1 cellular context compared by ENCODE assay signal in genomic region chr1:207454046-207454964, GRCh38.
TF ChIP-seq lines count a peak whose summit lies in the region.

TSS of gene CR2 (plus strand) at chr1:207454328. CDS start at chr1:207454419, 91 bp downstream.

TF ChIP-seq in GM12878, 131 proteins besides CTCF, POLR2A, EP300 and RAD21 (continued from another document and continues in another):
- TF ChIP-seq PRDM15 (CRISPR knock-in tag; IDR thresholded peaks at IDR 0.05), result no peak
- no peak for TF ChIP-seq ZNF384 (IDR thresholded peaks at IDR 0.05; ENCODE audit: borderline replicate concordance, low read depth, low read length)
- no peak for TF ChIP-seq ATF7 (IDR thresholded peaks at IDR 0.05; ENCODE audit: low read depth)
- TF ChIP-seq NKRF (conservative IDR thresholded peaks at IDR 0.05), result 0 out of 2 replicates have a peak, but pooled peaks have one; percentile 51
- no peak for TF ChIP-seq ZNF217 (IDR thresholded peaks at IDR 0.05)
- peak; percentile 80 for TF ChIP-seq TCF12 (IDR thresholded peaks at IDR 0.05; ENCODE audit: low read depth, low read length)
- peak; percentile 84 for TF ChIP-seq MYC (IDR thresholded peaks at IDR 0.05; ENCODE audit: insufficient read depth, insufficient read length, insufficient replicate concordance, low read length, severe bottlenecking)
- no peak for TF ChIP-seq POLR2AphosphoS2 (IDR thresholded peaks at IDR 0.05; ENCODE audit: low read depth, low read length)
- no peak for TF ChIP-seq RELA (IDR thresholded peaks at IDR 0.05; ENCODE audit: borderline replicate concordance, partially characterized antibody)
- TF ChIP-seq PKNOX1 (IDR thresholded peaks at IDR 0.05), result no peak
- TF ChIP-seq BMI1 (IDR thresholded peaks at IDR 0.05; ENCODE audit: borderline replicate concordance), result no peak
- TF ChIP-seq RELB (IDR thresholded peaks at IDR 0.05; ENCODE audit: low read depth), result no peak
- peak; percentile 61; the same call in 1 of the 2 replicates for TF ChIP-seq NFIC (IDR thresholded peaks at IDR 0.05; ENCODE audit: low read depth, low read length)
- no peak for TF ChIP-seq ZNF207 (IDR thresholded peaks at IDR 0.05; ENCODE audit: borderline replicate concordance)
- no peak; the same call in 1 of the 2 replicates for TF ChIP-seq BCL11A (IDR thresholded peaks at IDR 0.05; ENCODE audit: low read depth, low read length)
- TF ChIP-seq EGR1 (IDR thresholded peaks at IDR 0.05; ENCODE audit: borderline replicate concordance in 1 of 2, low read depth in 2 of 2, low read length in 2 of 2), result peak in 1 of 2 experiments; percentile 53; a peak in 1 of 3 replicates
- peak; percentile 93 for TF ChIP-seq TCF3 (IDR thresholded peaks at IDR 0.05; ENCODE audit: borderline replicate concordance, insufficient read depth, low read depth, low read length)
- TF ChIP-seq HDAC6 (IDR thresholded peaks at IDR 0.05; ENCODE audit: unreplicated experiment), result no peak
- TF ChIP-seq SREBF2 (IDR thresholded peaks at IDR 0.05; ENCODE audit: low read length), result no peak
- TF ChIP-seq JUNB (IDR thresholded peaks at IDR 0.05), result no peak
- TF ChIP-seq ZBED1 (IDR thresholded peaks at IDR 0.05; ENCODE audit: borderline replicate concordance), result peak; percentile 73
- TF ChIP-seq ETV6 (conservative IDR thresholded peaks at IDR 0.05 in 1 of 2, IDR thresholded peaks at IDR 0.05 in 1 of 2; ENCODE audit: borderline replicate concordance in 1 of 2, low read depth in 1 of 2), result no peak; a peak in 1 of 4 replicates
- TF ChIP-seq NRF1 (conservative IDR thresholded peaks at IDR 0.05; ENCODE audit: low read depth, low read length), result no peak
- TF ChIP-seq IKZF1 (conservative IDR thresholded peaks at IDR 0.05), result 0 out of 2 replicates have a peak, but pooled peaks have one; percentile 44
- no peak for TF ChIP-seq KDM1A (IDR thresholded peaks at IDR 0.05; ENCODE audit: borderline replicate concordance)
- no peak for TF ChIP-seq ELK1 (IDR thresholded peaks at IDR 0.05; ENCODE audit: low read depth, low read length)
- TF ChIP-seq PAX5 (IDR thresholded peaks at IDR 0.05; ENCODE audit: borderline replicate concordance, low read depth, low read length), result no peak
- no peak for TF ChIP-seq E4F1 (IDR thresholded peaks at IDR 0.05; ENCODE audit: borderline replicate concordance, partially characterized antibody)
- TF ChIP-seq NR2C2 (IDR thresholded peaks at IDR 0.05; ENCODE audit: borderline replicate concordance, control insufficient read depth, insufficient read length, low read depth), result no peak
- no peak for TF ChIP-seq MAX (IDR thresholded peaks at IDR 0.05; ENCODE audit: low read depth, low read length)
- no peak for TF ChIP-seq CEBPB (IDR thresholded peaks at IDR 0.05; ENCODE audit: borderline replicate concordance in 1 of 2, low read depth in 2 of 2, low read length in 2 of 2)
- TF ChIP-seq HDAC2 (IDR thresholded peaks at IDR 0.05), result no peak
- TF ChIP-seq SREBF1 (IDR thresholded peaks at IDR 0.05; ENCODE audit: low read length), result no peak
- peak; percentile 64; the same call in 1 of the 2 replicates for TF ChIP-seq GATAD2B (conservative IDR thresholded peaks at IDR 0.05; ENCODE audit: low read depth)
- TF ChIP-seq SKIL (IDR thresholded peaks at IDR 0.05; ENCODE audit: low read depth, poor library complexity, severe bottlenecking), result no peak
- peak; percentile 56 for TF ChIP-seq BCL3 (IDR thresholded peaks at IDR 0.05; ENCODE audit: borderline replicate concordance, insufficient read depth, low read depth, low read length, poor library complexity, severe bottlenecking)
- TF ChIP-seq IKZF2 (IDR thresholded peaks at IDR 0.05), result peak in 1 of 2 experiments; percentile 26; a peak in 1 of 4 replicates
- no peak for TF ChIP-seq PAX8 (IDR thresholded peaks at IDR 0.05)
- no peak for TF ChIP-seq SUPT20H (IDR thresholded peaks at IDR 0.05; ENCODE audit: borderline replicate concordance, control insufficient read depth, low read depth, low read length)
- no peak for TF ChIP-seq PBX3 (IDR thresholded peaks at IDR 0.05; ENCODE audit: insufficient replicate concordance, low read depth, low read length)
- no peak for TF ChIP-seq NFXL1 (IDR thresholded peaks at IDR 0.05; ENCODE audit: borderline replicate concordance)
- TF ChIP-seq POLR2AphosphoS5 (IDR thresholded peaks at IDR 0.05; ENCODE audit: low read length), result peak; percentile 88
- no peak for TF ChIP-seq SP1 (IDR thresholded peaks at IDR 0.05; ENCODE audit: low read depth, low read length)
- no peak for TF ChIP-seq USF2 (IDR thresholded peaks at IDR 0.05; ENCODE audit: borderline replicate concordance, low read depth, low read length)
